Comparison of ENCODE assay signal across 24 cellular contexts in the genomic region with DNA sequence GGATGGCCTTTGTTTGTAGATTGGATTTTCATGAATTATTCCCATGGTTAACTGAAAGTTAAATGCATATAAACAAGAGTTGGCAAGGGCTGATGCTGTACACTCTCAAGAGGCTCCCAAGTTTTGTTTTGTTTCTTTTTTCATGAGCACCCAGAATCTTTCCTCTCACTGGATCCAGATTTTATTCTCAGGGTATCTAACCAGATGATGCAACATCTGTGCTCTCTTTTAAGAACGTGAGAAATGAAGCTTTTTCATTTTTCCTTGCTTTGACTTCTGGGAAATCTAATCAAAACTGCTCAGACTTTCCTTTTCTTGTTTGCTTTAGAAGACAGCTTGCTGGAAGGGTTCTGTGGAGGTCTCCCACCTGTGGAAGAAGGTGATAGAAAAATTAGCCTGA.
DNase-seq lines count a peak whose midpoint lies in the region; ATAC-seq and TF ChIP-seq lines count a peak whose summit lies in the region.
"Had no signal": no experiment of that assay in that cellular context is flagged by ENCODE, and none has a peak within 500 bp of the region (broad histone marks: within the 10 kb centered on the region; RNA-seq: fewer than 3 reads in every experiment).

No MANE protein-coding gene starts in this region.

- H3K4me1 Mint-ChIP-seq in GM23338 = peaks cover 18% of the 10 kb centered on the region
- H3K4me1 Mint-ChIP-seq in activated T-cell treated with anti-CD3 and anti-CD28 coated beads, Interleukin-2, amount 50 U/mL, for 24 hours (ENCODE audit: low read depth) = peaks cover 10% of the 10 kb centered on the region

- H3K27ac Mint-ChIP-seq in GM23338 = peak overlapping the region; percentile 57
- H3K27ac Mint-ChIP-seq in activated T-cell treated with anti-CD3 and anti-CD28 coated beads, Interleukin-2, amount 50 U/mL, for 24 hours = no peak overlapping the region
- H3K27ac Mint-ChIP-seq: WTC11 had no signal

- H2AFZ ChIP-seq in GM23338 = peak overlapping the region; percentile 50; the same call in 1 of the 2 replicates

- no peaks in the 10 kb centered on the region for H3F3A ChIP-seq in GM23338 (replicated peaks; ENCODE audit: low read depth)

- no peaks in the 10 kb centered on the region for H3K36me3 ChIP-seq in GM23338 (ENCODE audit: insufficient read depth)
- H3K36me3 ChIP-seq: BLaER1 treated with 17β-estradiol and CSF1 and Interleukin-3, amounts not matched to agents 10 nM and 100 nM had no signal

- peaks cover 26% of the 10 kb centered on the region for H3K27me3 Mint-ChIP-seq in GM23338 (ENCODE audit: insufficient read depth, low read depth, poor library complexity)
- no peaks in the 10 kb centered on the region for H3K27me3 Mint-ChIP-seq in activated T-cell treated with anti-CD3 and anti-CD28 coated beads, Interleukin-2, amount 50 U/mL, for 24 hours
- H3K27me3 Mint-ChIP-seq: central memory CD8-positive, alpha-beta T cell had no signal

- no peak overlapping the region for H3K4me3 ChIP-seq in GM23338
- H3K4me3 ChIP-seq: BLaER1 treated with 17β-estradiol and CSF1 and Interleukin-3, amounts not matched to agents 10 nM and 100 nM had no signal

- H3K9me3 Mint-ChIP-seq in GM23338 = no peaks in the 10 kb centered on the region
- no peaks in the 10 kb centered on the region for H3K9me3 Mint-ChIP-seq in activated T-cell treated with anti-CD3 and anti-CD28 coated beads, Interleukin-2, amount 50 U/mL, for 24 hours
- H3K9me3 Mint-ChIP-seq: activated T-cell treated with anti-CD3 and anti-CD28 coated beads, Interleukin-2, amount 50 U/mL, for 4 hours; central memory CD8-positive, alpha-beta T cell; stimulated activated effector memory CD8-positive, alpha-beta T cell treated with anti-CD3 and anti-CD28 coated beads, Interleukin-12 subunit alpha, Interleukin-12 subunit beta, amount 100 ng/mL, for 72 hours; WTC11 had no signal

- intact Hi-C loops in sciatic nerve (cut with DNase I) = no loop called here

- H3K36me3 Mint-ChIP-seq in GM23338 (ENCODE audit: low read depth) = no peaks in the 10 kb centered on the region
- H3K36me3 Mint-ChIP-seq in activated T-cell treated with anti-CD3 and anti-CD28 coated beads, Interleukin-2, amount 50 U/mL, for 24 hours (ENCODE audit: low read depth) = no peaks in the 10 kb centered on the region
- H3K36me3 Mint-ChIP-seq: stimulated activated effector memory CD8-positive, alpha-beta T cell treated with anti-CD3 and anti-CD28 coated beads, Interleukin-12 subunit alpha, Interleukin-12 subunit beta, amount 100 ng/mL, for 72 hours; WTC11 had no signal

- no peak for TF ChIP-seq CTCF in GM23338 (conservative IDR thresholded peaks at IDR 0.05; ENCODE audit: low read depth in 2 of 2)

- H3K4me1 ChIP-seq in GM23338 (ENCODE audit: insufficient read depth) = peaks cover 16% of the 10 kb centered on the region

- no peak overlapping the region; the same call in 2 of the 3 replicates for H3K4me3 Mint-ChIP-seq in GM23338
- no peak overlapping the region for H3K4me3 Mint-ChIP-seq in activated T-cell treated with anti-CD3 and anti-CD28 coated beads, Interleukin-2, amount 50 U/mL, for 24 hours
- H3K4me3 Mint-ChIP-seq: activated T-cell treated with anti-CD3 and anti-CD28 coated beads, Interleukin-2, amount 50 U/mL, for 4 hours; central memory CD8-positive, alpha-beta T cell; stimulated activated effector memory CD8-positive, alpha-beta T cell treated with anti-CD3 and anti-CD28 coated beads, Interleukin-12 subunit alpha, Interleukin-12 subunit beta, amount 100 ng/mL, for 72 hours; WTC11 had no signal

- ATAC-seq in GM23338 (no peak), sciatic nerve (peak; percentile 55)
- ATAC-seq: activated T-cell treated with anti-CD3 and anti-CD28 coated beads, Interleukin-2, amount 50 U/mL, for 4 hours; left lobe of liver; stimulated activated effector memory CD8-positive, alpha-beta T cell treated with anti-CD3 and anti-CD28 coated beads, Interleukin-12 subunit alpha, Interleukin-12 subunit beta, amount 100 ng/mL, for 72 hours had no signal

- DNase-seq in GM23338 (ENCODE audit: low spot score) = no peak
- peak; percentile 43 for DNase-seq in fibroblast of peridontal ligament (ENCODE audit: extremely low read depth)
- DNase-seq in sciatic nerve (ENCODE audit: low spot score) = no peak
- no peak for DNase-seq in anterior cingulate cortex (lab: John Stamatoyannopoulos, UW)
- DNase-seq in activated T-cell treated with anti-CD3 and anti-CD28 coated beads, Interleukin-2, amount 50 U/mL, for 24 hours = no peak
- no peak for DNase-seq in NCI-H345 (lab: John Stamatoyannopoulos, UW)
- DNase-seq: activated CD4-positive, alpha-beta T cell treated with anti-CD3 and anti-CD28 coated beads, Interleukin-2, amount 50 U/mL, for 1 hour; activated gamma-delta T cell treated with Interleukin-2 at 50 U/mL for 16 hours; activated T-cell treated with anti-CD3 and anti-CD28 coated beads, Interleukin-2, amount 50 U/mL, for 4 hours; dorsolateral prefrontal cortex; HCEC 1CT; Kasumi-1; mesendoderm; NCI-H1417 treated with DMSO at 0.1 percent for 48 hours; NCI-H2029 treated with DMSO at 0.1 percent for 48 hours; NCI-H526 treated with DMSO at 0.1 percent for 48 hours; SHP77; SW 1271 had no signal

- no peaks in the 10 kb centered on the region for H4K20me1 ChIP-seq in GM23338 (replicated peaks; ENCODE audit: insufficient read depth)
- H4K20me1 ChIP-seq: BLaER1 treated with 17β-estradiol and CSF1 and Interleukin-3, amounts not matched to agents 10 nM and 100 nM had no signal

- H3K4me2 ChIP-seq in GM23338 = peak overlapping the region; percentile 35

- no peaks in the 10 kb centered on the region for H3K9me2 ChIP-seq in GM23338 (ENCODE audit: insufficient read depth)

- H3K27ac ChIP-seq in GM23338 (ENCODE audit: low read depth) = peak overlapping the region; percentile 56; the same call in 1 of the 2 replicates
- H3K27ac ChIP-seq in angular gyrus (ENCODE audit: low read depth, low read length) = peak overlapping the region; percentile 40

- H3K79me2 ChIP-seq in GM23338 (replicated peaks; ENCODE audit: insufficient read depth) = no peaks in the 10 kb centered on the region

- peaks cover 28% of the 10 kb centered on the region for H3K27me3 ChIP-seq in GM23338 (ENCODE audit: insufficient read depth)
- H3K27me3 ChIP-seq: BLaER1 treated with 17β-estradiol and CSF1 and Interleukin-3, amounts not matched to agents 10 nM and 100 nM; dorsolateral prefrontal cortex had no signal

TF ChIP-seq in GM23338, 12 proteins besides CTCF, POLR2A, EP300 and RAD21 (continues in another document):
- TF ChIP-seq, protein P1, sequence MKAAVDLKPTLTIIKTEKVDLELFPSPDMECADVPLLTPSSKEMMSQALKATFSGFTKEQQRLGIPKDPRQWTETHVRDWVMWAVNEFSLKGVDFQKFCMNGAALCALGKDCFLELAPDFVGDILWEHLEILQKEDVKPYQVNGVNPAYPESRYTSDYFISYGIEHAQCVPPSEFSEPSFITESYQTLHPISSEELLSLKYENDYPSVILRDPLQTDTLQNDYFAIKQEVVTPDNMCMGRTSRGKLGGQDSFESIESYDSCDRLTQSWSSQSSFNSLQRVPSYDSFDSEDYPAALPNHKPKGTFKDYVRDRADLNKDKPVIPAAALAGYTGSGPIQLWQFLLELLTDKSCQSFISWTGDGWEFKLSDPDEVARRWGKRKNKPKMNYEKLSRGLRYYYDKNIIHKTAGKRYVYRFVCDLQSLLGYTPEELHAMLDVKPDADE (IDR thresholded peaks at IDR 0.05) = no peak
- no peak for TF ChIP-seq CREB1 (CRISPR knock-in tag; IDR thresholded peaks at IDR 0.05; ENCODE audit: low read depth)
